Comparison of ENCODE assay signal across 1 cellular context in the genomic region with DNA sequence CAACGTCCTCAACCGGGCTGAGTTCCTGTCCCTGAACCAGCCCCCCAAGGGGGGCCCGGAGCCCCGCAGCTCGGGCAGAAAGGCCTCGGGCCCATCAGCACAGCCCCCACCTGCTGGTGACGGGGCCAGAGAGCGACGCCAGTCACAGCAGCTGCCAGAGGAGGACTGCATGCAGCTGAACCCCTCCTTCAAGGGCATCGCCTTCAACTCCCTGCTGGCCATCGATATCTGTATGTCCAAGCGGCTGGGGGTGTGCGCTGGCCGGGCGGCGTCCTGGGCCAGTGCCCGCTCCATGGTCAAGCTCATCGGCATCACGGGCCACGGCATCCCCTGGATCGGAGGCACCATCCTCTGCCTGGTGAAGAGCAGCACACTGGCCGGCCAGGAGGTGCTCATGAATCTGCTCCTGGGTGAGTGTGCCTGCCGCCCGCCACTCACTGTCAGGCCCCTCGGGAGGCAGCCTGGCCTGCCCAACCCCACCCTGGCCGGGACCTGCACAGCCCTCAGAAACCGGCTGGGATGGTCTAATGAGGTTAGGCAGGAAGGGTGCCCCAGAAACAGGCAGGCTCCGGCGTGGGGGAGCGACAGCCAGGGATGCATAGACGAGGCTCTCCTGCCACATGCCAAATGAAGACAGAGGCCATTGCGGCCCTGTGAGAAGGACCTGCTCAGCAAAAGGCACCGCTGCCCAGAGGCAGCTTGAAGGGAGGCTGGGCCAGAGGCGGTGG.
TF ChIP-seq lines count a peak whose summit lies in the region.

No MANE protein-coding gene starts in this region.

TF ChIP-seq in K562, 482 proteins besides CTCF, POLR2A, EP300 and RAD21 (continued from another document):
- TF ChIP-seq, protein P1, sequence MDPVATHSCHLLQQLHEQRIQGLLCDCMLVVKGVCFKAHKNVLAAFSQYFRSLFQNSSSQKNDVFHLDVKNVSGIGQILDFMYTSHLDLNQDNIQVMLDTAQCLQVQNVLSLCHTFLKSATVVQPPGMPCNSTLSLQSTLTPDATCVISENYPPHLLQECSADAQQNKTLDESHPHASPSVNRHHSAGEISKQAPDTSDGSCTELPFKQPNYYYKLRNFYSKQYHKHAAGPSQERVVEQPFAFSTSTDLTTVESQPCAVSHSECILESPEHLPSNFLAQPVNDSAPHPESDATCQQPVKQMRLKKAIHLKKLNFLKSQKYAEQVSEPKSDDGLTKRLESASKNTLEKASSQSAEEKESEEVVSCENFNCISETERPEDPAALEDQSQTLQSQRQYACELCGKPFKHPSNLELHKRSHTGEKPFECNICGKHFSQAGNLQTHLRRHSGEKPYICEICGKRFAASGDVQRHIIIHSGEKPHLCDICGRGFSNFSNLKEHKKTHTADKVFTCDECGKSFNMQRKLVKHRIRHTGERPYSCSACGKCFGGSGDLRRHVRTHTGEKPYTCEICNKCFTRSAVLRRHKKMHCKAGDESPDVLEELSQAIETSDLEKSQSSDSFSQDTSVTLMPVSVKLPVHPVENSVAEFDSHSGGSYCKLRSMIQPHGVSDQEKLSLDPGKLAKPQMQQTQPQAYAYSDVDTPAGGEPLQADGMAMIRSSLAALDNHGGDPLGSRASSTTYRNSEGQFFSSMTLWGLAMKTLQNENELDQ (CRISPR knock-in tag; IDR thresholded peaks at IDR 0.05; ENCODE audit: borderline replicate concordance), result no peak
- TF ChIP-seq CXXC5 (CRISPR knock-in tag; IDR thresholded peaks at IDR 0.05) (no peak), U2AF1 (optimal IDR thresholded peaks at IDR 0.05; ENCODE audit: low read depth, low read length) (no peak), MCM5 (IDR thresholded peaks at IDR 0.05; ENCODE audit: low read depth) (no peak), ZFPM2 (CRISPR knock-in tag; IDR thresholded peaks at IDR 0.05) (no peak), ZBED1 (IDR thresholded peaks at IDR 0.05) (no peak)
- TF ChIP-seq, protein P2, sequence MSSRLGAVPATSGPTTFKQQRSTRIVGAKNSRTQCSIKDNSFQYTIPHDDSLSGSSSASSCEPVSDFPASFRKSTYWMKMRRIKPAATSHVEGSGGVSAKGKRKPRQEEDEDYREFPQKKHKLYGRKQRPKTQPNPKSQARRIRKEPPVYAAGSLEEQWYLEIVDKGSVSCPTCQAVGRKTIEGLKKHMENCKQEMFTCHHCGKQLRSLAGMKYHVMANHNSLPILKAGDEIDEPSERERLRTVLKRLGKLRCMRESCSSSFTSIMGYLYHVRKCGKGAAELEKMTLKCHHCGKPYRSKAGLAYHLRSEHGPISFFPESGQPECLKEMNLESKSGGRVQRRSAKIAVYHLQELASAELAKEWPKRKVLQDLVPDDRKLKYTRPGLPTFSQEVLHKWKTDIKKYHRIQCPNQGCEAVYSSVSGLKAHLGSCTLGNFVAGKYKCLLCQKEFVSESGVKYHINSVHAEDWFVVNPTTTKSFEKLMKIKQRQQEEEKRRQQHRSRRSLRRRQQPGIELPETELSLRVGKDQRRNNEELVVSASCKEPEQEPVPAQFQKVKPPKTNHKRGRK (tag; IDR thresholded peaks at IDR 0.05), result no peak
- TF ChIP-seq, protein P3, sequence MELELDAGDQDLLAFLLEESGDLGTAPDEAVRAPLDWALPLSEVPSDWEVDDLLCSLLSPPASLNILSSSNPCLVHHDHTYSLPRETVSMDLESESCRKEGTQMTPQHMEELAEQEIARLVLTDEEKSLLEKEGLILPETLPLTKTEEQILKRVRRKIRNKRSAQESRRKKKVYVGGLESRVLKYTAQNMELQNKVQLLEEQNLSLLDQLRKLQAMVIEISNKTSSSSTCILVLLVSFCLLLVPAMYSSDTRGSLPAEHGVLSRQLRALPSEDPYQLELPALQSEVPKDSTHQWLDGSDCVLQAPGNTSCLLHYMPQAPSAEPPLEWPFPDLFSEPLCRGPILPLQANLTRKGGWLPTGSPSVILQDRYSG (tag; conservative IDR thresholded peaks at IDR 0.05; ENCODE audit: low read depth), result no peak
